Comparison of ENCODE assay signal across 24 cellular contexts in genomic region chr10:75071756-75072155, GRCh38.
"Had no signal": no experiment of that assay in that cellular context is flagged by ENCODE, and none has a peak within 500 bp of the region (broad histone marks: within the 10 kb centered on the region; RNA-seq: fewer than 3 reads in every experiment).

No MANE protein-coding gene starts in this region.

- H3K4me3 Mint-ChIP-seq: activated CD4-positive, alpha-beta T cell treated with anti-CD3 and anti-CD28 coated beads for 36 hours; activated CD8-positive, alpha-beta T cell treated with anti-CD3 and anti-CD28 coated beads, Interleukin-2, amount 10 ng/mL, durations not matched to agents 7 days and 5 days; activated naive CD8-positive, alpha-beta T cell; effector memory CD8-positive, alpha-beta T cell; nephron progenitor cell; T-cell; T-helper 2 cell treated with Interferon-gamma antibody and Interleukin-4, amounts not matched to agents 5 μg/mL and 100 μg/mL, for 36 hours; type B pancreatic cell had no signal

- H3K9me3 ChIP-seq: lower lobe of right lung, mucosa of descending colon, pancreas, right atrium auricular region, uterus had no signal

- H3K36me3 ChIP-seq: cardiac muscle cell, lower lobe of right lung, pancreas, right atrium auricular region, uterus had no signal

- H3K36me3 Mint-ChIP-seq: activated naive CD8-positive, alpha-beta T cell; T-cell; type B pancreatic cell had no signal

- H3K27me3 Mint-ChIP-seq: activated CD4-positive, alpha-beta T cell treated with anti-CD3 and anti-CD28 coated beads for 36 hours; activated naive CD8-positive, alpha-beta T cell; effector memory CD8-positive, alpha-beta T cell; T-cell had no signal

- H3K4me1 ChIP-seq: lower lobe of right lung, pancreas, uterus had no signal

- H3K27ac ChIP-seq: cardiac muscle cell, lower lobe of right lung, pancreas, uterus had no signal

- H3K9me3 Mint-ChIP-seq: effector memory CD8-positive, alpha-beta T cell; nephron progenitor cell; T-cell; T-helper 2 cell treated with Interferon-gamma antibody and Interleukin-4, amounts not matched to agents 5 μg/mL and 100 μg/mL, for 36 hours; type B pancreatic cell had no signal

- H3K27ac Mint-ChIP-seq: activated CD4-positive, alpha-beta T cell treated with anti-CD3 and anti-CD28 coated beads for 36 hours; activated CD8-positive, alpha-beta T cell treated with anti-CD3 and anti-CD28 coated beads, Interleukin-2, amount 10 ng/mL, durations not matched to agents 7 days and 5 days; activated naive CD8-positive, alpha-beta T cell; effector memory CD8-positive, alpha-beta T cell; nephron progenitor cell; T-cell; T-helper 2 cell treated with Interferon-gamma antibody and Interleukin-4, amounts not matched to agents 5 μg/mL and 100 μg/mL, for 36 hours had no signal

- ATAC-seq: activated CD4-positive, alpha-beta T cell treated with anti-CD3 and anti-CD28 coated beads for 36 hours; activated CD8-positive, alpha-beta T cell treated with anti-CD3 and anti-CD28 coated beads, Interleukin-2, amount 10 ng/mL, durations not matched to agents 7 days and 5 days; effector memory CD8-positive, alpha-beta T cell; left colon; mucosa of descending colon; pancreas; T-cell had no signal

- H3K4me3 ChIP-seq: cardiac muscle cell, lower lobe of right lung, mucosa of descending colon, pancreas, right atrium auricular region, uterus had no signal

- H3K27me3 ChIP-seq: pancreas, right atrium auricular region, uterus had no signal

- DNase-seq: activated CD4-positive, alpha-beta T cell treated with anti-CD3 and anti-CD28 coated beads for 36 hours; activated CD4-positive, CD25-positive, alpha-beta regulatory T cell; activated CD8-positive, alpha-beta T cell treated with anti-CD3 and anti-CD28 coated beads, Interleukin-2, amount 10 ng/mL, durations not matched to agents 7 days and 5 days; activated effector memory CD4-positive, alpha-beta T cell treated with Interleukin-2 at 50 U/mL for 16 hours; activated naive CD4-positive, alpha-beta T cell treated with Interleukin-2 at 50 U/mL for 16 hours; cortex of kidney; effector memory CD8-positive, alpha-beta T cell; head of caudate nucleus; hippocampal formation; kidney; left colon; lower lobe of right lung; mucosa of descending colon; nephron progenitor cell; nucleus accumbens; stimulated activated naive CD4-positive, alpha-beta T cell; T-cell had no signal
